Comparison of ENCODE assay signal across 18 cellular contexts in the genomic region with DNA sequence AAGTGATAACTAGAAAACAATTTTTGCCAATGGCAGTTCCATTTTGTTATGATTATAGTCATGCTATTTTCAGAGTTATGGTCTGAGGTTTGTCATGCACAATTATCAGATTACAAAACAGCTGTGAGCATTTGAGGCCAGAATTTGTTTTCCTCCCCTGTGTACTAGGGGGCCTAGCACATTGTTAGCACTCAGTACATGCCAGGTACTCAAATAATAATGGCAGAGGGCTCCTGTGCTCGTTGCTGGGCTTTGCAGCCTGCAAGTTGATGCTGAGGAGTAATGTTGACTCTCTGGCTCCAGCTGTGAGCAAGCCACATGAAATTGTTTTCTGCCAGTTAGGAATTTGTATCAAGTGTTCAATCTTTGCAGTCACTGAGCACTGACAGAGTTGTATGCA. TPM values are rescaled to one million over a fixed set of nuclear protein-coding genes. Genes with fewer than 3 reads are reported as not detected.
A peak's percentile ranks its signal among the peaks of the same experiment; 100 is the strongest.
DNase-seq lines count a peak whose midpoint lies in the region; ATAC-seq and TF ChIP-seq lines count a peak whose summit lies in the region.
"Had no signal": no experiment of that assay in that cellular context is flagged by ENCODE, and none has a peak within 500 bp of the region (broad histone marks: within the 10 kb centered on the region; RNA-seq: fewer than 3 reads in every experiment).

No MANE protein-coding gene starts in this region.

- no peaks in the 10 kb centered on the region for H3K9me3 Mint-ChIP-seq in progenitor cell of endocrine pancreas (ENCODE audit: low read depth)
- H3K9me3 Mint-ChIP-seq: CD8-positive, alpha-beta memory T cell; GM23338 had no signal

- no peaks in the 10 kb centered on the region for H3K27me3 ChIP-seq in psoas muscle (ENCODE audit: insufficient read depth in 3 of 3, low read length in 2 of 3)
- H3K27me3 ChIP-seq: BLaER1 had no signal

- H3K4me3 ChIP-seq in HEK293 (ENCODE audit: low read depth, low read length) = no peak overlapping the region
- H3K4me3 ChIP-seq in choroid plexus epithelial cell (ENCODE audit: low read depth, low read length) = no peak overlapping the region
- H3K4me3 ChIP-seq in psoas muscle = no peak overlapping the region
- H3K4me3 ChIP-seq: BLaER1, GM12878, GM23338 had no signal

- H3K27ac ChIP-seq in HEK293 (ENCODE audit: extremely low read depth, low read depth, low read length) = no peak overlapping the region
- H3K27ac ChIP-seq in psoas muscle = peak overlapping the region; percentile 31
- H3K27ac ChIP-seq: BLaER1, HL-60 had no signal

- DNase-seq in NCI-H2107 treated with DMSO at 0.1 percent for 48 hours (lab: John Stamatoyannopoulos, UW; ENCODE audit: unreplicated experiment) = peak; percentile 68
- no peak for DNase-seq in NCI-H2107 (lab: John Stamatoyannopoulos, UW)
- DNase-seq in choroid plexus epithelial cell (ENCODE audit: low read depth) = peak; percentile 34
- no peak for DNase-seq in psoas muscle
- DNase-seq in posterior vena cava (ENCODE audit: low spot score) = no peak
- no peak for DNase-seq in progenitor cell of endocrine pancreas (ENCODE audit: low spot score, unreplicated experiment)
- DNase-seq: 8988T; AML-193; Caco-2; CD8-positive, alpha-beta memory T cell; H7 had no signal

- H3K36me3 ChIP-seq in HEK293 (ENCODE audit: control insufficient read depth in 2 of 2, insufficient read depth in 1 of 2, low read length in 2 of 2) = no peaks in the 10 kb centered on the region
- no peaks in the 10 kb centered on the region for H3K36me3 ChIP-seq in psoas muscle (ENCODE audit: insufficient read depth in 1 of 2, low read depth in 1 of 2)
- H3K36me3 ChIP-seq: BLaER1 had no signal

- no peaks in the 10 kb centered on the region for H3K36me3 Mint-ChIP-seq in progenitor cell of endocrine pancreas (ENCODE audit: insufficient read depth)
- H3K36me3 Mint-ChIP-seq: CD8-positive, alpha-beta memory T cell had no signal

- TF ChIP-seq CTCF in HEK293 (tag by site-specific recombination; IDR thresholded peaks at IDR 0.05) = no peak
- no peak for TF ChIP-seq CTCF in choroid plexus epithelial cell (conservative IDR thresholded peaks at IDR 0.05; ENCODE audit: low read depth, low read length)
- TF ChIP-seq CTCF in psoas muscle (IDR thresholded peaks at IDR 0.05) = no peak
- TF ChIP-seq CTCF in progenitor cell of endocrine pancreas (IDR thresholded peaks at IDR 0.05; ENCODE audit: unreplicated experiment) = no peak

- POLR2A ChIA-PET in HEK293 (lab: Yijun Ruan, JAX) = no interaction called here

- no peak overlapping the region for H3K4me3 Mint-ChIP-seq in progenitor cell of endocrine pancreas (ENCODE audit: low read depth)
- H3K4me3 Mint-ChIP-seq: CD8-positive, alpha-beta memory T cell; GM23338 had no signal

- CTCF ChIA-PET in HEK293 (lab: Yijun Ruan, JAX) = interaction anchor here (0.7 to 2.0 kb wide), 5 partner anchors 15 to 138 kb away, joined by 3 to 11 read pairs (median 3); no protein-coding TSS in a partner anchor

- ATAC-seq in psoas muscle = peak; percentile 31 to 63 (median 48)
- ATAC-seq in HG03095 (IDR thresholded peaks at IDR 0.05; ENCODE audit: unreplicated experiment) = no peak
- ATAC-seq: GM12878, GM23338 had no signal

- no peak overlapping the region for H3K27ac Mint-ChIP-seq in progenitor cell of endocrine pancreas
- H3K27ac Mint-ChIP-seq: CD8-positive, alpha-beta memory T cell; GM23338 had no signal

- no peaks in the 10 kb centered on the region; the same call in 1 of the 2 replicates for H3K4me1 ChIP-seq in HEK293 (ENCODE audit: control insufficient read depth, insufficient read depth, low read length)
- peaks cover 32% of the 10 kb centered on the region for H3K4me1 ChIP-seq in psoas muscle
- H3K4me1 ChIP-seq: BLaER1, Caco-2 had no signal

- H3K9me3 ChIP-seq in HEK293 (ENCODE audit: control insufficient read depth, insufficient read depth, low read depth, low read length) = no peaks in the 10 kb centered on the region
- no peaks in the 10 kb centered on the region for H3K9me3 ChIP-seq in psoas muscle
- H3K9me3 ChIP-seq: BLaER1, Caco-2 had no signal

- intact Hi-C loops in psoas muscle (cut with DNase I) = no loop called here
- intact Hi-C loops in posterior vena cava (cut with DNase I) = no loop called here

- 6 to 10% (median 8%) methylated on average over 1 of the region's 1 CpG for WGBS in psoas muscle, 3 donors

- H3K27me3 Mint-ChIP-seq in progenitor cell of endocrine pancreas = no peaks in the 10 kb centered on the region

- peaks cover 4% of the 10 kb centered on the region for H3K4me1 Mint-ChIP-seq in progenitor cell of endocrine pancreas (ENCODE audit: low read depth)
- H3K4me1 Mint-ChIP-seq: CD8-positive, alpha-beta memory T cell had no signal

TF ChIP-seq in HEK293, 187 proteins besides CTCF, POLR2A, EP300 and RAD21:
- TF ChIP-seq, protein P1, sequence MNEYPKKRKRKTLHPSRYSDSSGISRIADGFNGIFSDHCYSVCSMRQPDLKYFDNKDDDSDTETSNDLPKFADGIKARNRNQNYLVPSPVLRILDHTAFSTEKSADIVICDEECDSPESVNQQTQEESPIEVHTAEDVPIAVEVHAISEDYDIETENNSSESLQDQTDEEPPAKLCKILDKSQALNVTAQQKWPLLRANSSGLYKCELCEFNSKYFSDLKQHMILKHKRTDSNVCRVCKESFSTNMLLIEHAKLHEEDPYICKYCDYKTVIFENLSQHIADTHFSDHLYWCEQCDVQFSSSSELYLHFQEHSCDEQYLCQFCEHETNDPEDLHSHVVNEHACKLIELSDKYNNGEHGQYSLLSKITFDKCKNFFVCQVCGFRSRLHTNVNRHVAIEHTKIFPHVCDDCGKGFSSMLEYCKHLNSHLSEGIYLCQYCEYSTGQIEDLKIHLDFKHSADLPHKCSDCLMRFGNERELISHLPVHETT (tag by site-specific recombination; IDR thresholded peaks at IDR 0.05) = no peak
- TF ChIP-seq GLIS1 (tag by site-specific recombination; IDR thresholded peaks at IDR 0.05) = no peak
- peak; percentile 26; the same call in 1 of the 2 replicates for TF ChIP-seq ZIC2 (tag by site-specific recombination; IDR thresholded peaks at IDR 0.05)

RNA-seq across cellular contexts. Expression of a gene that starts 6.9 kb away (rescaled TPM):
- under 1 TPM in 1 of 4 donors, not detected in 3; 0.19 TPM for total RNA-seq in psoas muscle
- polyA plus RNA-seq in psoas muscle = under 1 TPM; 0.04 to 0.70 (median 0.34) TPM
- total RNA-seq in posterior vena cava = not detected
- total RNA-seq in progenitor cell of endocrine pancreas = 1.2 and 3.5 TPM in 2 replicates
- total RNA-seq: CD8-positive, alpha-beta memory T cell; Daoy; GM12878 had no signal
- polyA plus RNA-seq: CD8-positive, alpha-beta memory T cell; GM12878 had no signal

RNA-seq across cellular contexts. Expression of a gene that starts 7.1 kb away (rescaled TPM):
- 10 to 100 TPM; 34.5 to 84.0 (median 38.5) TPM for total RNA-seq in psoas muscle
- 10 to 100 TPM; 25.4 to 99.4 (median 27.3) TPM for polyA plus RNA-seq in psoas muscle
- 10 to 100 TPM; 26.3 to 39.3 TPM for total RNA-seq in posterior vena cava
- total RNA-seq in progenitor cell of endocrine pancreas = 17.5 and 19.2 TPM in 2 replicates

RNA-seq across cellular contexts. Expression of a gene that starts 57.3 kb away (rescaled TPM):
- total RNA-seq in psoas muscle (under 1 TPM in 3 of 4 donors, not detected in 1; 0.20 to 0.64 (median 0.26) TPM), posterior vena cava (under 1 TPM; 0.24 to 0.74 TPM), progenitor cell of endocrine pancreas (4.0 and 4.5 TPM in 2 replicates)
- polyA plus RNA-seq in psoas muscle = 1 to 10 TPM in 1 of 3 donors, under 1 TPM in 2; 0.35 to 1.2 (median 0.39) TPM
- total RNA-seq: GM12878 had no signal
- polyA plus RNA-seq: CD8-positive, alpha-beta memory T cell; GM12878 had no signal

Comparison
In these comparisons a context has a peak if more than half of its experiments do, and no peak if none do; other contexts are left out.
1. DNase-seq: peak in NCI-H2107 treated with DMSO at 0.1 percent for 48 hours (single experiment) and choroid plexus epithelial cell (single experiment); none in NCI-H2107 (single experiment), psoas muscle (0 of 2), posterior vena cava (single experiment) and progenitor cell of endocrine pancreas (single experiment).